Comparison of ENCODE assay signal across 1 cellular context in the genomic region with DNA sequence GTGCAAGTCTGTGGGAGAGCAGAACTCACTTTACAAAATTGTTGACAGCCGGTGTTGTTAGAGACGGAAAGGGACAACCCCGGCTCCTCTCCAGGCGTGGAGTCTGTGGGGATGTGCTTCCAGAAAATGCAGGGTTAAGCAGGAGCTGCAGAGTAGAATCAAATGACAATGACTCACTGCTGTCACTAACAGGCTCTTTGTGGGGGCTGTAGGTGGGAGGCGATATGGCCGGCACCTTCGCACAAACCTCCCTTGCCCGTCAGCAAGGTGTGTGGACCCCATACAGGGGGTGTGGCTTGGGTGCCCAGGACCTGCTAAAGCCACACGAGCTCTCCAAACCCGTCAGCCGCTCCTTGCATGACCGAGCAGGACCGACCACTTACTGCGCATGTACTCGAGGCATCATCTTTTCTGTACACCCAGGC.
TF ChIP-seq lines count a peak whose summit lies in the region.

No MANE protein-coding gene starts in this region.

TF ChIP-seq in HepG2, 621 proteins besides CTCF, POLR2A, EP300 and RAD21:
- TF ChIP-seq SP2 (CRISPR knock-in tag; IDR thresholded peaks at IDR 0.05) (0 out of 2 replicates have a peak, but pooled peaks have one; percentile 33), GABPB1 (CRISPR knock-in tag; IDR thresholded peaks at IDR 0.05) (0 out of 2 replicates have a peak, but pooled peaks have one; percentile 16), ZNF460 (CRISPR knock-in tag; IDR thresholded peaks at IDR 0.05; ENCODE audit: borderline replicate concordance) (no peak), SMARCC2 (IDR thresholded peaks at IDR 0.05) (no peak), U2AF2 (IDR thresholded peaks at IDR 0.05; ENCODE audit: low read depth, low read length) (no peak), NRL (CRISPR knock-in tag; IDR thresholded peaks at IDR 0.05; ENCODE audit: borderline replicate concordance) (0 out of 2 replicates have a peak, but pooled peaks have one; percentile 24), FOXC1 (CRISPR knock-in tag; IDR thresholded peaks at IDR 0.05; ENCODE audit: borderline replicate concordance) (0 out of 2 replicates have a peak, but pooled peaks have one; percentile 4), HNF4G (IDR thresholded peaks at IDR 0.05; ENCODE audit: borderline replicate concordance, low read depth, low read length) (no peak), HNF4G (CRISPR knock-in tag; IDR thresholded peaks at IDR 0.05; ENCODE audit: borderline replicate concordance, low read depth) (no peak), ZNF225 (CRISPR knock-in tag; IDR thresholded peaks at IDR 0.05) (0 out of 2 replicates have a peak, but pooled peaks have one; percentile 47), ZNF652 (CRISPR knock-in tag; IDR thresholded peaks at IDR 0.05; ENCODE audit: borderline replicate concordance, low read depth) (peak; percentile 76; the same call in 1 of the 2 replicates), ERF (CRISPR knock-in tag; IDR thresholded peaks at IDR 0.05) (0 out of 2 replicates have a peak, but pooled peaks have one; percentile 7), SMC3 (IDR thresholded peaks at IDR 0.05; ENCODE audit: low read length) (no peak), HDAC1 (CRISPR knock-in tag; IDR thresholded peaks at IDR 0.05) (no peak), AKAP8 (CRISPR knock-in tag; IDR thresholded peaks at IDR 0.05) (0 out of 2 replicates have a peak, but pooled peaks have one; percentile 8)
- TF ChIP-seq, protein P1, sequence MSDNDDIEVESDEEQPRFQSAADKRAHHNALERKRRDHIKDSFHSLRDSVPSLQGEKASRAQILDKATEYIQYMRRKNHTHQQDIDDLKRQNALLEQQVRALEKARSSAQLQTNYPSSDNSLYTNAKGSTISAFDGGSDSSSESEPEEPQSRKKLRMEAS (IDR thresholded peaks at IDR 0.05), result no peak
